Comparison of ENCODE assay signal across 14 cellular contexts in the genomic region with DNA sequence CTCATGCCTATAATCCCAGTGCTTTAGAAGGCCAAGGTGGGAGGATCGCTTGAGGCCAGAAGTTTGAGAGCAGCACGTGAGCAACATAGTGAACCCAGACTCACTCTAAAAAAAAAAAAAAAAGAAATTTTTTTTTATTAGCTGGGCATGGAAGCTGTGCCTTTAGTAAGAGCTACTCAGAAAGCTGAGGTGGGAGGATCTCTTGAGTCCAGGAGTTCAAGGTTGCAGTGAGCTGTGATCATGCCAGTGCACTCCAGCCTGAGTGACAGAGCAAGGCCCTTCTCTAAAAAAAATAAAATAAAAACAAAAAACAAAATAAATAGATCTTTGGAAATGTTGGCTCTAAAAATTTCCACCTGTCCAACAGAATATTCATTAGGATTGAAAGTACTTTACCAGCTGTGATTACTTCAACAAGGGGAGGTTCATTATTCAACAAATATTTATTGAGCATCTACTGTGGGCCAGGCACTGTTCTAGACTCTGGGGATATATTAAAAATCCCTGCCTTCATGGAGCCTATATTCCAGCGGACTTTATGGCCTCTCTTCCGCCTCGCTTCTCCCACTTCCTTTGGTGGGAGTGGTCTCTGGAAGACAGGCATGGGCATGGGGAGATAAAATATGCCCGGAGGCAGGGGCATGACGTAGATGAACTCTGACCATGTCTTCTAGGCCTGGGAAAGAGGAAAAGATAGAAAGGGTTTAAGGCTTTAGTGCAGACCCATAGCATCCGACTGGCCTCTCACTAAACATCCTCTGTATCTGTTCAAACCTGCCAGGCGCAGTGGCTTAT. TPM values are rescaled to one million over a fixed set of nuclear protein-coding genes. Genes with fewer than 3 reads are reported as not detected.
DNase-seq lines count a peak whose midpoint lies in the region; ATAC-seq, FAIRE-seq and TF ChIP-seq lines count a peak whose summit lies in the region.
"Had no signal": no experiment of that assay in that cellular context is flagged by ENCODE, and none has a peak within 500 bp of the region (broad histone marks: within the 10 kb centered on the region; RNA-seq: fewer than 3 reads in every experiment).

No MANE protein-coding gene starts in this region.

- no peaks in the 10 kb centered on the region for H3K9me3 ChIP-seq in K562 (replicated peaks; ENCODE audit: control insufficient read depth, insufficient read depth, low read depth, low read length)
- H3K9me3 ChIP-seq in liver (ENCODE audit: control insufficient read depth in 4 of 4, low read length in 3 of 4), result no peaks in the 10 kb centered on the region
- no peaks in the 10 kb centered on the region for H3K9me3 ChIP-seq in subcutaneous abdominal adipose tissue (ENCODE audit: control insufficient read depth in 5 of 5, low read length in 5 of 5)
- no peaks in the 10 kb centered on the region for H3K9me3 ChIP-seq in kidney (ENCODE audit: control insufficient read depth in 1 of 2, low read length in 2 of 2)
- H3K9me3 ChIP-seq: SK-N-SH had no signal

- H3K4me1 ChIP-seq in K562 (replicated peaks in 1 of 2; ENCODE audit: control insufficient read depth in 2 of 2, insufficient read depth in 2 of 2, low read length in 2 of 2) (peaks cover 32 to 46% of the 10 kb centered on the region in 2 experiments; a peak in 4 of 5 replicates), liver (ENCODE audit: control insufficient read depth in 4 of 4, insufficient read depth in 4 of 4, low read length in 3 of 4) (peaks cover 2 to 28% (median 13%) of the 10 kb centered on the region in 4 donors), subcutaneous abdominal adipose tissue (ENCODE audit: control insufficient read depth in 5 of 5, insufficient read depth in 5 of 5, low read length in 5 of 5) (peaks cover 12 to 57% (median 43%) of the 10 kb centered on the region in 5 donors), kidney (ENCODE audit: control insufficient read depth in 1 of 2, insufficient read depth in 1 of 2, low read depth in 1 of 2, low read length in 2 of 2) (peaks cover 11 to 21% of the 10 kb centered on the region in 2 donors)

- H2AFZ ChIP-seq in K562 (ENCODE audit: low read depth, low read length), result no peak overlapping the region

- POLR2A ChIA-PET in K562 (lab: Yijun Ruan, JAX), result interaction anchor here (1.1 to 1.6 kb wide), 3 partner anchors 11 to 93 kb away, joined by 3 to 4 read pairs (median 4); partner anchors contain the start of gene TUT1

- DNase-seq in CD14-positive monocyte (ENCODE audit: low spot score), result no peak
- no peak for DNase-seq in K562 (ENCODE audit: extremely low read depth in 1 of 4, low spot score in 3 of 4)
- no peak for DNase-seq in kidney
- no peak for DNase-seq in GF-D8 (lab: John Stamatoyannopoulos, UW)
- DNase-seq in foreskin fibroblast, result no peak
- DNase-seq in DMS79 (lab: John Stamatoyannopoulos, UW), result no peak
- DNase-seq: COR-L47, H7, NCI-H774 had no signal

- CTCF ChIA-PET in K562 (lab: Yijun Ruan, JAX; ENCODE audit: low intra/inter-chr PET ratio), result no interaction called here

- H3K27me3 Mint-ChIP-seq in CD14-positive monocyte (ENCODE audit: low read depth in 3 of 3), result peaks cover 0 to 5% (median 0%) of the 10 kb centered on the region in 3 donors

- H3K9me3 Mint-ChIP-seq in CD14-positive monocyte, result peaks cover 0 to 6% (median 0%) of the 10 kb centered on the region in 7 donors

- intact Hi-C loops in CD14-positive monocyte (cut with micrococcal nuclease), result loop anchor here in 1 of 2 donors (5.0 kb wide), 1 partner anchor 44 kb away; no protein-coding TSS in a partner anchor
- intact Hi-C loops in K562 (cut with micrococcal nuclease), result no loop called here
- intact Hi-C loops in kidney (cut with DNase I), result no loop called here

- no peak for TF ChIP-seq POLR2A in K562 (conservative IDR thresholded peaks at IDR 0.05)

- H3K4me3 Mint-ChIP-seq in CD14-positive monocyte, result no peak overlapping the region

- H3K4me3 ChIP-seq in K562 (no peak overlapping the region), liver (ENCODE audit: low read depth in 1 of 3, low read length in 3 of 3) (no peak overlapping the region), subcutaneous abdominal adipose tissue (ENCODE audit: low read depth in 1 of 5, low read length in 5 of 5) (no peak overlapping the region), kidney (ENCODE audit: low read length in 2 of 2) (no peak overlapping the region), foreskin fibroblast (ENCODE audit: low read depth in 1 of 2, low read length in 2 of 2) (no peak overlapping the region)

- peaks cover 74% of the 10 kb centered on the region for H3K4me1 Mint-ChIP-seq in CD14-positive monocyte

- TF ChIP-seq RAD21 in K562 (CRISPR knock-in tag; conservative IDR thresholded peaks at IDR 0.05 in 1 of 2, IDR thresholded peaks at IDR 0.05 in 1 of 2) (no peak), liver (IDR thresholded peaks at IDR 0.05) (no peak)

- in situ Hi-C loops in K562 (cut with MboI), result no loop called here

- H3K27me3 ChIP-seq in K562 (ENCODE audit: control insufficient read depth in 2 of 2, insufficient read depth in 2 of 2, low read length in 2 of 2) (no peaks in the 10 kb centered on the region), liver (ENCODE audit: control insufficient read depth in 4 of 4, insufficient read depth in 4 of 4, low read length in 3 of 4) (no peaks in the 10 kb centered on the region), subcutaneous abdominal adipose tissue (ENCODE audit: control insufficient read depth in 5 of 5, insufficient read depth in 4 of 5, low read length in 5 of 5) (no peaks in the 10 kb centered on the region)

- no peak for FAIRE-seq in K562 (lab: Jason Lieb, UNC)
- no peak for FAIRE-seq in kidney (lab: Jason Lieb, UNC)
- FAIRE-seq: HTR-8/SVneo had no signal

- no peaks in the 10 kb centered on the region for H3K36me3 ChIP-seq in K562 (ENCODE audit: control insufficient read depth, insufficient read depth, low read length)
- H3K36me3 ChIP-seq in liver (ENCODE audit: control insufficient read depth in 4 of 4, insufficient read depth in 3 of 4, low read depth in 1 of 4, low read length in 3 of 4), result no peaks in the 10 kb centered on the region
- H3K36me3 ChIP-seq in subcutaneous abdominal adipose tissue (ENCODE audit: control insufficient read depth in 5 of 5, insufficient read depth in 5 of 5, low read length in 5 of 5), result no peaks in the 10 kb centered on the region
- no peaks in the 10 kb centered on the region for H3K36me3 ChIP-seq in kidney (ENCODE audit: control insufficient read depth in 1 of 2, insufficient read depth in 2 of 2, low read length in 2 of 2)

- H3K27ac Mint-ChIP-seq in CD14-positive monocyte, result peak overlapping the region; percentile 92 to 98 (median 97)

- TF ChIP-seq CTCF in CD14-positive monocyte (IDR thresholded peaks at IDR 0.05) (no peak), K562 (IDR thresholded peaks at IDR 0.05 in 2 of 3, conservative IDR thresholded peaks at IDR 0.05 in 1 of 3; ENCODE audit: insufficient read depth in 2 of 3, low read depth in 1 of 3, low read length in 3 of 3) (no peak), liver (IDR thresholded peaks at IDR 0.05; ENCODE audit: low read depth, low read length, missing input control) (no peak), kidney (IDR thresholded peaks at IDR 0.05; ENCODE audit: borderline replicate concordance, extremely low read depth, insufficient read depth) (no peak), foreskin fibroblast (IDR thresholded peaks at IDR 0.05; ENCODE audit: low read depth, low read length) (no peak)

- BruUV-seq in K562 (replicated peaks; lab: Mats Ljungman, UMichigan), result no TSS peak

- H3K79me2 ChIP-seq in K562 (ENCODE audit: control insufficient read depth, insufficient read depth, low read length), result no peaks in the 10 kb centered on the region

- no peak overlapping the region for H3K9ac ChIP-seq in K562 (ENCODE audit: insufficient read depth in 1 of 2, low read depth in 2 of 2, low read length in 2 of 2)
- no peak overlapping the region for H3K9ac ChIP-seq in liver (ENCODE audit: low read depth in 1 of 2, low read length in 2 of 2)
- H3K9ac ChIP-seq in subcutaneous abdominal adipose tissue (ENCODE audit: low read length in 5 of 5), result no peak overlapping the region
- H3K9ac ChIP-seq in kidney (ENCODE audit: low read length in 2 of 2), result no peak overlapping the region
- H3K9ac ChIP-seq: SK-N-SH had no signal

- H3K9me1 ChIP-seq in K562 (ENCODE audit: control insufficient read depth, insufficient read depth, low read length), result no peaks in the 10 kb centered on the region

- H3K36me3 Mint-ChIP-seq in CD14-positive monocyte, result peaks cover 0 to 6% of the 10 kb centered on the region in 2 donors

- TF ChIP-seq EP300 in K562 (IDR thresholded peaks at IDR 0.05; ENCODE audit: low read length), result no peak

- WGBS in K562 (ENCODE audit: insufficient coverage, low coverage, missing lambda C conversion rate), result 89% methylated on average over 9 of the region's 9 CpGs
- 94% methylated on average over 9 of the region's 9 CpGs for WGBS in liver

- no peak overlapping the region for H3K4me2 ChIP-seq in K562 (ENCODE audit: insufficient read depth, low read length)
- H3K4me2 ChIP-seq: SK-N-SH had no signal

- no peak for ATAC-seq in K562

- no peak overlapping the region for H3K27ac ChIP-seq in K562 (ENCODE audit: extremely low read depth, low read depth, low read length)
- no peak overlapping the region for H3K27ac ChIP-seq in liver (ENCODE audit: low read depth in 1 of 2, low read length in 2 of 2)
- H3K27ac ChIP-seq in subcutaneous abdominal adipose tissue (ENCODE audit: low read depth, low read length), result peak overlapping the region; percentile 30
- no peak overlapping the region for H3K27ac ChIP-seq in kidney (ENCODE audit: low read depth in 2 of 2, low read length in 2 of 2)
- H3K27ac ChIP-seq: HL-60 had no signal

- no peaks in the 10 kb centered on the region for H4K20me1 ChIP-seq in K562 (replicated peaks; ENCODE audit: control insufficient read depth, insufficient read depth, low read length)

RNA-seq across cellular contexts. Expression of gene AHNAK, which starts 47.9 kb away (rescaled TPM):
- polyA plus RNA-seq in CD14-positive monocyte (100 to 1,000 TPM in 1 of 2 donors, 10 to 100 TPM in 1; 80.0 to 103 TPM), K562 (2011; rRNA removed) (17.6 and 33.5 TPM in 2 replicates), K562 (2014; fragmentation: Illumina TruSeq; extraction: Trizol) (35.3 and 45.0 TPM in 2 replicates), K562 (2014; fragmentation: Nextera tagmentation; extraction: Ambion mirVana) (1 to 10 TPM; 1.5 to 2.5 TPM), K562 (2014; rRNA removed) (26.0 and 30.1 TPM in 2 replicates), liver (10 to 100 TPM; 22.6 to 22.7 TPM), kidney (ENCODE audit: insufficient read depth, low read depth, low replicate concordance) (36.6 TPM)
- 39.7 and 135 TPM in 2 replicates for total RNA-seq in K562 (2011; cell fraction: chromatin; rRNA removed; ENCODE audit: low replicate concordance)
- 22.0 and 31.1 TPM in 2 replicates for total RNA-seq in K562 (2011; cell fraction: nucleolus; rRNA removed)
- 33.6 and 34.6 TPM in 2 replicates for total RNA-seq in K562 (2011; cell fraction: nucleoplasm; rRNA removed)
- total RNA-seq in K562 (2014; rRNA removed) (66.4 and 75.0 TPM in 2 replicates), K562 (2014; rRNA removed; fragmentation: Illumina TruSeq; extraction: Trizol) (44.1 and 45.1 TPM in 2 replicates), K562 (2015; rRNA removed; fragmentation: Illumina TruSeq; extraction: Trizol) (71.3 and 71.7 TPM in 2 replicates), K562 (2021) (89.2 and 89.7 TPM in 2 replicates), liver (100 to 1,000 TPM in 1 of 2 donors, 10 to 100 TPM in 1; 53.6 to 110 TPM), kidney (700 TPM)
- 5.7 and 18.0 TPM in 2 replicates for polyA plus RNA-seq in K562 (2011; cell fraction: cytosol; rRNA removed)
- polyA plus RNA-seq in K562 (2011; cell fraction: nucleus; rRNA removed), result 53.7 and 161 TPM in 2 replicates
- 43.6 and 58.2 TPM in 2 replicates for polyA plus RNA-seq in K562 (2012)
- polyA minus RNA-seq in K562 (2011; rRNA and poly(A)+ RNA removed), result 82.9 and 138 TPM in 2 replicates
- polyA minus RNA-seq in K562 (2011; cell fraction: cytosol; rRNA and poly(A)+ RNA removed), result 55.4 and 84.5 TPM in 2 replicates
- 20.5 and 109 TPM in 2 replicates for polyA minus RNA-seq in K562 (2011; cell fraction: nucleus; rRNA and poly(A)+ RNA removed)
